In genomic region chr16:88518411-88519111, GRCh38 we compare ENCODE assay signal across 6 cellular contexts. TPM values are rescaled to one million over a fixed set of nuclear protein-coding genes. Genes with fewer than 3 reads are reported as not detected.
A peak's percentile ranks its signal among the peaks of the same experiment; 100 is the strongest.
DNase-seq lines count a peak whose midpoint lies in the region; ATAC-seq, FAIRE-seq and TF ChIP-seq lines count a peak whose summit lies in the region.
"Not testable (repeated sequence)": the region's sequence is repeated elsewhere in the genome, so short reads cannot be mapped to it uniquely, and the experiment has no call there.

No MANE protein-coding gene starts in this region.

- not testable (repeated sequence) for H2AFZ ChIP-seq in IMR-90 (replicated peaks; ENCODE audit: low read length, poor library complexity); neuronal stem cell (ENCODE audit: low read length)

- H2BK120ac ChIP-seq in IMR-90 (ENCODE audit: low read depth, low read length); neuronal stem cell (ENCODE audit: low read depth, low read length): not testable (repeated sequence)

- H4K8ac ChIP-seq in IMR-90 (ENCODE audit: low read depth in 2 of 2, low read length in 2 of 2) = not testable (repeated sequence)
- peak overlapping the region; percentile 43 for H4K8ac ChIP-seq in neuronal stem cell (ENCODE audit: low read depth, low read length)

- H3K14ac ChIP-seq in IMR-90 (replicated peaks; ENCODE audit: low read depth, low read length); neuronal stem cell (ENCODE audit: low read length): not testable (repeated sequence)

- dilution Hi-C loops in IMR-90 (cut with HindIII; ENCODE audit: low sequenced_read_pairs, unreplicated experiment) = not testable (repeated sequence)

- not testable (repeated sequence) for H4K91ac ChIP-seq in IMR-90 (ENCODE audit: insufficient read depth, low read depth, low read length); neuronal stem cell (ENCODE audit: low read depth, low read length, poor library complexity)

- not testable (repeated sequence) for H3K9me1 ChIP-seq in IMR-90 (ENCODE audit: insufficient read depth, low read length)

- H3K4me3 Mint-ChIP-seq in central memory CD8-positive, alpha-beta T cell = not testable (repeated sequence)
- peak overlapping the region; percentile 52 for H3K4me3 Mint-ChIP-seq in endothelial cell (ENCODE audit: unreplicated experiment)

- not testable (repeated sequence) for H3K9ac ChIP-seq in IMR-90 (ENCODE audit: low read depth, low read length); neuronal stem cell (ENCODE audit: low read depth, low read length, poor library complexity)

- not testable (repeated sequence) for H3K4ac ChIP-seq in IMR-90 (ENCODE audit: low read depth, low read length); neuronal stem cell (ENCODE audit: low read length)

- not testable (repeated sequence) for H4K5ac ChIP-seq in IMR-90 (ENCODE audit: low read depth, low read length)

- FAIRE-seq in urothelium cell line (lab: Jason Lieb, UNC) = peak; percentile 86

- not testable (repeated sequence) for H3K56ac ChIP-seq in IMR-90 (ENCODE audit: extremely low read depth, insufficient read depth, low read length)

- H3K23ac ChIP-seq in IMR-90 (ENCODE audit: low read depth, low read length); neuronal stem cell (ENCODE audit: low read depth, low read length, poor library complexity): not testable (repeated sequence)

- H4K20me1 ChIP-seq in IMR-90 (ENCODE audit: insufficient read depth, low read length) = not testable (repeated sequence)

- not testable (repeated sequence) for DNase-seq in IMR-90; central memory CD8-positive, alpha-beta T cell (ENCODE audit: low spot score in 2 of 2); endothelial cell (ENCODE audit: low spot score); neuronal stem cell (ENCODE audit: low spot score); urothelium cell line (ENCODE audit: low spot score)

- H3K4me1 Mint-ChIP-seq in central memory CD8-positive, alpha-beta T cell; endothelial cell (ENCODE audit: unreplicated experiment): not testable (repeated sequence)

- TF ChIP-seq CTCF in HEK293 (tag by site-specific recombination; IDR thresholded peaks at IDR 0.05); IMR-90 (conservative IDR thresholded peaks at IDR 0.05; ENCODE audit: low read depth, low read length); endothelial cell (IDR thresholded peaks at IDR 0.05; ENCODE audit: unreplicated experiment): not testable (repeated sequence)

- not testable (repeated sequence) for H3K27me3 Mint-ChIP-seq in central memory CD8-positive, alpha-beta T cell
- H3K27me3 Mint-ChIP-seq in endothelial cell (ENCODE audit: unreplicated experiment) = peaks cover 10% of the 10 kb centered on the region

- not testable (repeated sequence) for H2BK12ac ChIP-seq in neuronal stem cell (ENCODE audit: low read length)

- intact Hi-C loops in IMR-90 (cut with micrococcal nuclease) = not testable (repeated sequence)

- H2AK5ac ChIP-seq in IMR-90 (ENCODE audit: low read depth, low read length); neuronal stem cell (ENCODE audit: low read depth, low read length): not testable (repeated sequence)

- CTCF ChIA-PET in HEK293 (lab: Yijun Ruan, JAX) = interaction anchor here (0.6 kb wide), 1 partner anchor 75 kb away, joined by 5 read pairs; no protein-coding TSS in a partner anchor
- CTCF ChIA-PET in IMR-90 (lab: Yijun Ruan, JAX) = not testable (repeated sequence)

- TF ChIP-seq RAD21 in IMR-90 (IDR thresholded peaks at IDR 0.05; ENCODE audit: low read length) = not testable (repeated sequence)

- 97 to 100% methylated on average over 2 to 4 of the region's 4 CpGs for WGBS in IMR-90 (ENCODE audit: extremely low coverage in 2 of 2, insufficient read length in 1 of 2), 2 experiments
- 100% methylated on average over 2 to 3 of the region's 4 CpGs for WGBS in neuronal stem cell (ENCODE audit: extremely low coverage in 2 of 2, insufficient read length in 2 of 2, insufficient replicate concordance in 1 of 2), 2 donors

- peak overlapping the region; percentile 72 for H3K27ac Mint-ChIP-seq in central memory CD8-positive, alpha-beta T cell (ENCODE audit: low read depth)
- not testable (repeated sequence) for H3K27ac Mint-ChIP-seq in endothelial cell (ENCODE audit: unreplicated experiment)

- not testable (repeated sequence) for BruUV-seq in IMR-90 (replicated peaks; lab: Mats Ljungman, UMichigan)

- not testable (repeated sequence) for H3K79me1 ChIP-seq in IMR-90 (ENCODE audit: low read depth in 1 of 2, low read length in 2 of 2); neuronal stem cell (ENCODE audit: low read depth, low read length)

- in situ Hi-C loops in IMR-90 (cut with MboI; ENCODE audit: low sequenced_read_pairs) = not testable (repeated sequence)

- H3K4me2 ChIP-seq in IMR-90 (ENCODE audit: low read depth, low read length); neuronal stem cell (ENCODE audit: insufficient read depth, low read length, poor library complexity, severe bottlenecking): not testable (repeated sequence)

- H3K36me3 ChIP-seq in HEK293 (ENCODE audit: control insufficient read depth in 2 of 2, insufficient read depth in 1 of 2, low read length in 2 of 2); IMR-90 (ENCODE audit: control insufficient read depth, insufficient read depth, low read length); neuronal stem cell (replicated peaks in 1 of 2; ENCODE audit: control insufficient read depth in 2 of 2, insufficient read depth in 2 of 2, low read length in 2 of 2): not testable (repeated sequence)

- POLR2A ChIA-PET in HEK293 (lab: Yijun Ruan, JAX) = interaction anchor here (0.6 kb wide), 1 partner anchor 51 kb away, joined by 3 read pairs; no protein-coding TSS in a partner anchor
- POLR2A ChIA-PET in IMR-90 (lab: Charles Lee; ENCODE audit: unreplicated experiment) = not testable (repeated sequence)

- not testable (repeated sequence) for H3K4me1 ChIP-seq in HEK293 (ENCODE audit: control insufficient read depth, insufficient read depth, low read length); IMR-90 (ENCODE audit: control insufficient read depth, insufficient read depth, low read length)
- peaks cover 7 to 13% of the 10 kb centered on the region in 2 donors for H3K4me1 ChIP-seq in neuronal stem cell (ENCODE audit: control insufficient read depth in 2 of 2, insufficient read depth in 1 of 2, low read depth in 1 of 2, low read length in 2 of 2)

- peaks cover 11% of the 10 kb centered on the region for H3K9me3 Mint-ChIP-seq in central memory CD8-positive, alpha-beta T cell
- not testable (repeated sequence) for H3K9me3 Mint-ChIP-seq in endothelial cell (ENCODE audit: unreplicated experiment)

- peaks cover 18% of the 10 kb centered on the region for H3K36me3 Mint-ChIP-seq in central memory CD8-positive, alpha-beta T cell (ENCODE audit: insufficient read depth)
- peaks cover 13% of the 10 kb centered on the region for H3K36me3 Mint-ChIP-seq in endothelial cell (ENCODE audit: low read depth, unreplicated experiment)

- not testable (repeated sequence) for ATAC-seq in IMR-90 (ENCODE audit: low read depth); central memory CD8-positive, alpha-beta T cell (replicated peaks; ENCODE audit: extremely low read depth, poor library complexity, severe bottlenecking)

- H3K9me3 ChIP-seq in HEK293 (ENCODE audit: control insufficient read depth, insufficient read depth, low read depth, low read length); IMR-90 (ENCODE audit: control insufficient read depth, insufficient read depth, low read length); neuronal stem cell (replicated peaks in 1 of 2; ENCODE audit: control insufficient read depth in 2 of 2, insufficient read depth in 1 of 2, low read depth in 1 of 2, low read length in 2 of 2): not testable (repeated sequence)

- not testable (repeated sequence) for H3K4me3 ChIP-seq in HEK293 (ENCODE audit: low read depth, low read length); IMR-90 (ENCODE audit: insufficient read depth, low read depth, low read length); neuronal stem cell (ENCODE audit: low read length in 2 of 2)

- TF ChIP-seq POLR2A in IMR-90 (IDR thresholded peaks at IDR 0.05; ENCODE audit: low read depth, low read length) = not testable (repeated sequence)

- not testable (repeated sequence) for H3K27me3 ChIP-seq in IMR-90 (ENCODE audit: control insufficient read depth, insufficient read depth, low read length); neuronal stem cell (ENCODE audit: control insufficient read depth in 3 of 3, insufficient read depth in 3 of 3, low read depth in 1 of 3, low read length in 3 of 3)

- H3K18ac ChIP-seq in IMR-90 (ENCODE audit: low read depth, low read length); neuronal stem cell (ENCODE audit: low read length): not testable (repeated sequence)

- H2AK9ac ChIP-seq in IMR-90 (replicated peaks; ENCODE audit: low read depth, low read length, poor library complexity) = not testable (repeated sequence)

- not testable (repeated sequence) for H2BK15ac ChIP-seq in IMR-90 (ENCODE audit: low read depth, low read length); neuronal stem cell (ENCODE audit: low read length)

- H3K27ac ChIP-seq in HEK293 (ENCODE audit: extremely low read depth, low read depth, low read length); IMR-90 (ENCODE audit: insufficient read depth, low read length); neuronal stem cell (replicated peaks; ENCODE audit: low read length): not testable (repeated sequence)

- H2BK5ac ChIP-seq in IMR-90 (ENCODE audit: low read depth, low read length, poor library complexity, severe bottlenecking) = peak overlapping the region; percentile 33
- H2BK5ac ChIP-seq in neuronal stem cell (ENCODE audit: low read length) = not testable (repeated sequence)

- not testable (repeated sequence) for H2BK20ac ChIP-seq in IMR-90 (ENCODE audit: low read depth, low read length)

TF ChIP-seq in HEK293, 187 proteins besides CTCF, POLR2A, EP300 and RAD21 (continues in another document):
- TF ChIP-seq EGR2 (tag by site-specific recombination; IDR thresholded peaks at IDR 0.05; ENCODE audit: low read depth) = peak; percentile 85

RNA-seq across cellular contexts. Expression of gene ZC3H18, which starts 51.6 kb away (rescaled TPM):
- 3.4 and 4.2 TPM in 2 replicates for total RNA-seq in IMR-90 (2012; rRNA removed)
- 21.3 and 22.7 TPM in 2 replicates for polyA plus RNA-seq in IMR-90 (2012; rRNA removed)
- 15.4 and 23.2 TPM in 2 replicates for polyA plus RNA-seq in IMR-90 (2012; cell fraction: cytosol; rRNA removed)
- polyA plus RNA-seq in IMR-90 (2012; cell fraction: nucleus; rRNA removed; ENCODE audit: low replicate concordance) = 64.2 and 65.2 TPM in 2 replicates
- 49.3 TPM for total RNA-seq in endothelial cell (ENCODE audit: unreplicated experiment)
- 48.7 TPM for polyA plus RNA-seq in neuronal stem cell (2013, experiment 1 of 2)
- polyA plus RNA-seq in neuronal stem cell (2013, experiment 2 of 2) = 49.9 TPM
